In genomic region chr16:66934839-66935318, GRCh38 we compare ENCODE assay signal across 10 cellular contexts. TPM values are rescaled to one million over a fixed set of nuclear protein-coding genes. Genes with fewer than 3 reads are reported as not detected.
A peak's percentile ranks its signal among the peaks of the same experiment; 100 is the strongest.
DNase-seq lines count a peak whose midpoint lies in the region; ATAC-seq, FAIRE-seq and TF ChIP-seq lines count a peak whose summit lies in the region.
"Not testable (repeated sequence)": the region's sequence is repeated elsewhere in the genome, so short reads cannot be mapped to it uniquely, and the experiment has no call there.
"Had no signal": no experiment of that assay in that cellular context is flagged by ENCODE, and none has a peak within 500 bp of the region (broad histone marks: within the 10 kb centered on the region; RNA-seq: fewer than 3 reads in every experiment).

No MANE protein-coding gene starts in this region.

- not testable (repeated sequence) for H3K36me3 ChIP-seq in BE2C; brain microvascular endothelial cell (replicated peaks)
- H3K36me3 ChIP-seq in WERI-Rb-1 (peaks cover 43% of the 10 kb centered on the region), small intestine (ENCODE audit: control insufficient read depth in 2 of 2, insufficient read depth in 2 of 2, low read length in 2 of 2) (peaks cover 3 to 12% of the 10 kb centered on the region in 2 donors)

- H3K4me1 ChIP-seq in BE2C; foreskin keratinocyte; small intestine (ENCODE audit: control insufficient read depth in 2 of 2, insufficient read depth in 1 of 2, low read depth in 1 of 2, low read length in 1 of 2): not testable (repeated sequence)
- peaks cover 33% of the 10 kb centered on the region for H3K4me1 ChIP-seq in mononuclear cell (ENCODE audit: insufficient read depth, low read length)

- in situ Hi-C loops in brain microvascular endothelial cell (cut with HindIII; ENCODE audit: low pct_ligation_motif_present, low sequenced_read_pairs), result not testable (repeated sequence)

- H3K4me3 ChIP-seq in BE2C (ENCODE audit: low read depth, low read length), result peak overlapping the region; percentile 99
- H3K4me3 ChIP-seq in Jurkat, Clone E6-1 (ENCODE audit: low read length), result peak overlapping the region; percentile 99
- H3K4me3 ChIP-seq in WERI-Rb-1 (ENCODE audit: low read depth, low read length), result peak overlapping the region; percentile 79
- peak overlapping the region; percentile 96 for H3K4me3 ChIP-seq in brain microvascular endothelial cell (ENCODE audit: low read depth, low read length)
- peak overlapping the region; percentile 76 for H3K4me3 ChIP-seq in mononuclear cell (ENCODE audit: low read length)
- peak overlapping the region; percentile 88 to 91 for H3K4me3 ChIP-seq in small intestine (ENCODE audit: low read depth in 1 of 2, low read length in 2 of 2)

- not testable (repeated sequence) for DNase-seq in BE2C; Jurkat, Clone E6-1 (ENCODE audit: low read depth, low spot score); WERI-Rb-1; brain microvascular endothelial cell; foreskin keratinocyte; small intestine

- H3K9me3 ChIP-seq in BE2C; WERI-Rb-1 (ENCODE audit: severe bottlenecking); mononuclear cell (ENCODE audit: low read depth, low read length); small intestine (ENCODE audit: control insufficient read depth, low read depth): not testable (repeated sequence)

- WGBS in small intestine, 3 donors, result 2 to 4% (median 2%) methylated on average over 16 to 21 of the region's 24 CpGs

- not testable (repeated sequence) for TF ChIP-seq CTCF in BE2C (IDR thresholded peaks at IDR 0.05; ENCODE audit: low read depth, low read length); WERI-Rb-1 (IDR thresholded peaks at IDR 0.05; ENCODE audit: low read depth, low read length); brain microvascular endothelial cell (IDR thresholded peaks at IDR 0.05; ENCODE audit: low read depth, low read length, missing control alignments); foreskin keratinocyte (conservative IDR thresholded peaks at IDR 0.05)

- not testable (repeated sequence) for FAIRE-seq in small intestine (lab: Jason Lieb, UNC)

- H3K27me3 ChIP-seq in BE2C; WERI-Rb-1 (ENCODE audit: insufficient read depth, low read depth, severe bottlenecking); brain microvascular endothelial cell (replicated peaks); foreskin keratinocyte; mononuclear cell (ENCODE audit: insufficient read depth, low read length); small intestine (ENCODE audit: control insufficient read depth in 2 of 2, insufficient read depth in 2 of 2, low read length in 2 of 2): not testable (repeated sequence)

- H3K27ac ChIP-seq in WERI-Rb-1 (peak overlapping the region; percentile 91), brain microvascular endothelial cell (peak overlapping the region; percentile 74), foreskin keratinocyte (peak overlapping the region; percentile 62), small intestine (ENCODE audit: low read depth in 1 of 2, low read length in 1 of 2) (peak overlapping the region; percentile 88 to 96)

- peak; percentile 14 for ATAC-seq in GM21447 (IDR thresholded peaks at IDR 0.05; ENCODE audit: unreplicated experiment)
- ATAC-seq in foreskin keratinocyte, result peak; percentile 2

RNA-seq across cellular contexts. Expression of gene CES2, which starts 0.4 kb away (rescaled TPM):
- 49.5 TPM for polyA plus RNA-seq in BE2C (2012; ENCODE audit: insufficient read depth, insufficient read length, low read depth)
- polyA plus RNA-seq in Jurkat, Clone E6-1 (2012; ENCODE audit: insufficient read depth, insufficient read length), result 20.0 TPM
- total RNA-seq in foreskin keratinocyte (33.5 and 34.0 TPM in 2 replicates), mononuclear cell (23.8 TPM)
- polyA plus RNA-seq in foreskin keratinocyte (16.9 and 19.0 TPM in 2 replicates), small intestine (100 to 1,000 TPM; 254 to 337 (median 333) TPM)

RNA-seq across cellular contexts. Expression of gene CIAO2B, which starts 0.7 kb away (rescaled TPM):
- polyA plus RNA-seq in BE2C (2012; ENCODE audit: insufficient read depth, insufficient read length, low read depth), result 878 TPM
- polyA plus RNA-seq in Jurkat, Clone E6-1 (2012; ENCODE audit: insufficient read depth, insufficient read length), result 360 TPM
- total RNA-seq in foreskin keratinocyte (118 and 134 TPM in 2 replicates), mononuclear cell (21.2 TPM)
- polyA plus RNA-seq in foreskin keratinocyte (176 and 179 TPM in 2 replicates), small intestine (100 to 1,000 TPM; 219 to 274 (median 245) TPM)

RNA-seq across cellular contexts. Expression of gene RRAD, which starts 9.5 kb away (rescaled TPM):
- 15.8 TPM for polyA plus RNA-seq in BE2C (2012; ENCODE audit: insufficient read depth, insufficient read length, low read depth)
- not detected for polyA plus RNA-seq in Jurkat, Clone E6-1 (2012; ENCODE audit: insufficient read depth, insufficient read length)
- 1.5 and 2.2 TPM in 2 replicates for total RNA-seq in foreskin keratinocyte
- 1.7 and 3.1 TPM in 2 replicates for polyA plus RNA-seq in foreskin keratinocyte
- total RNA-seq in mononuclear cell, result 1.3 TPM
- polyA plus RNA-seq in small intestine, result 10 to 100 TPM in 1 of 3 donors, 1 to 10 TPM in 2; 2.2 to 10.9 (median 4.9) TPM

RNA-seq across cellular contexts. Expression of gene CDH16, which starts 16.2 kb away (rescaled TPM):
- not detected for polyA plus RNA-seq in BE2C (2012; ENCODE audit: insufficient read depth, insufficient read length, low read depth)
- not detected for polyA plus RNA-seq in Jurkat, Clone E6-1 (2012; ENCODE audit: insufficient read depth, insufficient read length)
- 0.07 TPM in 1 of 2 replicates, not detected in the other for total RNA-seq in foreskin keratinocyte
- 0.02 TPM in 1 of 2 replicates, not detected in the other for polyA plus RNA-seq in foreskin keratinocyte
- total RNA-seq in mononuclear cell, result not detected
- 1 to 10 TPM in 2 of 3 donors, under 1 TPM in 1; 0.91 to 5.4 (median 3.5) TPM for polyA plus RNA-seq in small intestine
- total RNA-seq: frontal cortex, pulmonary artery endothelial cell had no signal

RNA-seq across cellular contexts. Expression of gene CES3, which starts 26.2 kb away (rescaled TPM):
- polyA plus RNA-seq in BE2C (2012; ENCODE audit: insufficient read depth, insufficient read length, low read depth), result 9.2 TPM
- 7.8 TPM for polyA plus RNA-seq in Jurkat, Clone E6-1 (2012; ENCODE audit: insufficient read depth, insufficient read length)
- total RNA-seq in foreskin keratinocyte (0.88 and 1.1 TPM in 2 replicates), mononuclear cell (0.63 TPM)
- polyA plus RNA-seq in foreskin keratinocyte (0.43 and 0.55 TPM in 2 replicates), small intestine (10 to 100 TPM; 14.6 to 36.0 (median 28.1) TPM)
- total RNA-seq: pulmonary artery endothelial cell had no signal
